In genomic region chr2:70978388-70979357, GRCh38 we compare ENCODE assay signal across 8 cellular contexts. TPM values are rescaled to one million over a fixed set of nuclear protein-coding genes. Genes with fewer than 3 reads are reported as not detected.
DNase-seq lines count a peak whose midpoint lies in the region; ATAC-seq and TF ChIP-seq lines count a peak whose summit lies in the region.

A gene with protein sequence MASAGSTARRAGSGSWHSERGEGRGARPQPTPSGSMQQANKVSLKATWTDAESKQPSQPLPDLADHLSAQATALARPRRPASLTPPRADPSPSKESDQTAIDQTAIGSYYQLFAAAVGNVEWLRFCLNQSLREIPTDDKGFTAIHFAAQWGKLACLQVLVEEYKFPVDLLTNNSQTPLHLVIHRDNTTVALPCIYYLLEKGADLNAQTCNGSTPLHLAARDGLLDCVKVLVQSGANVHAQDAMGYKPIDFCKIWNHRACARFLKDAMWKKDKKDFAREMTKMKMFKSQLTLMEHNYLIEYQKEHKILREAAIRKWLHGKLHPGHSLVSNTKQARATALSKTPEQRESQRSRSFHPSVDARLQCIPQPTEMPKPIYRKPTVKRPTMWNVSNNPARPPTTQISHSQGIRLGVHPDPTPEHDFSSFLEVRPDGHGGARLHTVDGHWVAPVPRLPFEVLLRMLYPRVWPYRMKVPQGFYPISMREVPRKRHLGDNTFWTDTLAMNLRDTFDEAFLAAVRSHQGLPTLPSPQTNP (plus strand): TSS chr2:70978630. CDS start chr2:70978646, 16 bp downstream.

- H4K20me1 ChIP-seq in OCI-LY7 (ENCODE audit: insufficient read depth, low read length), result no peaks in the 10 kb centered on the region

- H3K27me3 Mint-ChIP-seq in activated CD4-positive, alpha-beta T cell treated with anti-CD3 and anti-CD28 coated beads for 36 hours, result no peaks in the 10 kb centered on the region

- no peak for TF ChIP-seq CTCF in OCI-LY7 (conservative IDR thresholded peaks at IDR 0.05; ENCODE audit: low read length)
- no peak for TF ChIP-seq CTCF in lower lobe of right lung (IDR thresholded peaks at IDR 0.05)
- TF ChIP-seq CTCF in tibial artery (IDR thresholded peaks at IDR 0.05), result peak in 1 of 2 experiments; percentile 10

- H3K9me2 ChIP-seq in OCI-LY7 (ENCODE audit: insufficient read depth, low read length), result no peaks in the 10 kb centered on the region

- intact Hi-C loops in activated CD4-positive, alpha-beta T cell treated with anti-CD3 and anti-CD28 coated beads for 36 hours (cut with DNase I, micrococcal nuclease), result loop anchor here in 1 of 2 experiments (5.0 kb wide), 1 partner anchor 89 kb away; the partner anchor contains the start of gene NAGK
- intact Hi-C loops in OCI-LY7 (cut with micrococcal nuclease; ENCODE audit: unreplicated experiment), result no loop called here
- intact Hi-C loops in lower lobe of right lung (cut with DNase I), result no loop called here
- intact Hi-C loops in tibial artery (cut with DNase I; ENCODE audit: low total_unique reads), result no loop called here

- H3K4me1 ChIP-seq in OCI-LY7 (ENCODE audit: insufficient read depth, low read length, poor library complexity, severe bottlenecking), result peaks cover 4% of the 10 kb centered on the region
- peaks cover 10% of the 10 kb centered on the region for H3K4me1 ChIP-seq in lower lobe of right lung
- H3K4me1 ChIP-seq in tibial artery, result peaks cover 0 to 24% (median 15%) of the 10 kb centered on the region in 4 donors

- peak; percentile 37 for DNase-seq in activated CD4-positive, alpha-beta T cell treated with anti-CD3 and anti-CD28 coated beads for 36 hours
- no peak for DNase-seq in activated CD4-positive, alpha-beta T cell treated with anti-CD3 and anti-CD28 coated beads, Interleukin-2, amount 50 U/mL, for 1 hour
- DNase-seq in OCI-LY7 (ENCODE audit: low spot score), result no peak
- peak; percentile 43 for DNase-seq in dermis blood vessel endothelial cell
- DNase-seq in lower lobe of right lung, result peak; percentile 60
- peak; percentile 51 to 74 for DNase-seq in tibial artery

- ATAC-seq in activated CD4-positive, alpha-beta T cell treated with anti-CD3 and anti-CD28 coated beads for 36 hours, result peak; percentile 35
- ATAC-seq in lower lobe of right lung (peak; percentile 78 to 80), GM21717 (IDR thresholded peaks at IDR 0.05; ENCODE audit: unreplicated experiment) (no peak), HG03565 (IDR thresholded peaks at IDR 0.05; ENCODE audit: unreplicated experiment) (no peak)

- H2AFZ ChIP-seq in OCI-LY7 (ENCODE audit: low read length), result no peak within 1 kb of the TSS; the same call in 1 of the 2 replicates

- no TSS peak for BruUV-seq in OCI-LY7 (replicated peaks; lab: Mats Ljungman, UMichigan)

- H3K4me3 ChIP-seq in OCI-LY7 (ENCODE audit: low read depth, low read length, poor library complexity, severe bottlenecking) (no peak within 1 kb of the TSS), lower lobe of right lung (peak within 1 kb of the TSS; percentile 70), tibial artery (peak within 1 kb of the TSS; percentile 54 to 63)

- peak within 1 kb of the TSS; percentile 66 for H3K4me2 ChIP-seq in OCI-LY7 (ENCODE audit: low read length)

- no peaks in the 10 kb centered on the region for H3K79me2 ChIP-seq in OCI-LY7 (ENCODE audit: insufficient read depth, low read depth, low read length)

- peaks cover 17% of the 10 kb centered on the region for H3K4me1 Mint-ChIP-seq in activated CD4-positive, alpha-beta T cell treated with anti-CD3 and anti-CD28 coated beads for 36 hours

- no peak within 1 kb of the TSS for H3K27ac ChIP-seq in OCI-LY7 (ENCODE audit: low read depth, low read length, poor library complexity, severe bottlenecking)
- peak within 1 kb of the TSS; percentile 91 for H3K27ac ChIP-seq in lower lobe of right lung
- peak within 1 kb of the TSS; percentile 89 to 90 for H3K27ac ChIP-seq in tibial artery

- H3K9me3 Mint-ChIP-seq in activated CD4-positive, alpha-beta T cell treated with anti-CD3 and anti-CD28 coated beads for 36 hours (ENCODE audit: low read depth), result no peaks in the 10 kb centered on the region

- H3K36me3 Mint-ChIP-seq in activated CD4-positive, alpha-beta T cell treated with anti-CD3 and anti-CD28 coated beads for 36 hours (ENCODE audit: low read depth), result peaks cover 3% of the 10 kb centered on the region

- CTCF ChIA-PET in activated CD4-positive, alpha-beta T cell treated with anti-CD3 and anti-CD28 coated beads for 36 hours (lab: Charles Lee), result interaction anchor here (0.6 to 5.0 kb wide), 4 partner anchors 8 to 107 kb away, joined by 3 to 33 read pairs (median 4); no protein-coding TSS in a partner anchor
- CTCF ChIA-PET in OCI-LY7 (lab: Charles Lee; ENCODE audit: unreplicated experiment), result no interaction called here

- H3K9me3 ChIP-seq in OCI-LY7 (ENCODE audit: low read length), result no peaks in the 10 kb centered on the region
- H3K9me3 ChIP-seq in lower lobe of right lung, result no peaks in the 10 kb centered on the region
- no peaks in the 10 kb centered on the region for H3K9me3 ChIP-seq in tibial artery

- peak within 1 kb of the TSS; percentile 54 for H3K4me3 Mint-ChIP-seq in activated CD4-positive, alpha-beta T cell treated with anti-CD3 and anti-CD28 coated beads for 36 hours

- no peaks in the 10 kb centered on the region for H3K36me3 ChIP-seq in OCI-LY7 (ENCODE audit: insufficient read depth, low read length)
- peaks cover 7% of the 10 kb centered on the region for H3K36me3 ChIP-seq in lower lobe of right lung
- peaks cover 0 to 24% (median 0%) of the 10 kb centered on the region in 3 donors for H3K36me3 ChIP-seq in tibial artery

- POLR2A ChIA-PET in activated CD4-positive, alpha-beta T cell treated with anti-CD3 and anti-CD28 coated beads for 36 hours (lab: Charles Lee), result no interaction called here
- POLR2A ChIA-PET in OCI-LY7 (lab: Charles Lee), result no interaction called here

- peak within 1 kb of the TSS; percentile 60 for H3K27ac Mint-ChIP-seq in activated CD4-positive, alpha-beta T cell treated with anti-CD3 and anti-CD28 coated beads for 36 hours

- no peaks in the 10 kb centered on the region for H3K27me3 ChIP-seq in lower lobe of right lung (ENCODE audit: low read depth)
- H3K27me3 ChIP-seq in tibial artery, result no peaks in the 10 kb centered on the region

RNA-seq across cellular contexts. Expression of the gene that starts here (rescaled TPM):
- total RNA-seq in activated CD4-positive, alpha-beta T cell treated with anti-CD3 and anti-CD28 coated beads for 36 hours, result under 1 TPM in 1 of 2 experiments, not detected in 1; 0.14 TPM
- total RNA-seq in OCI-LY7 (2014; rRNA removed; shearing (Covaris generic)), result not detected in 2 replicates
- not detected in 2 replicates for total RNA-seq in OCI-LY7 (2022)
- total RNA-seq in dermis blood vessel endothelial cell, result 0.51 and 0.74 TPM in 2 replicates
- total RNA-seq in lower lobe of right lung, result 1.1 TPM

Comparison
In these comparisons a context has a peak if more than half of its experiments do, and no peak if none do; other contexts are left out.
1. Peak in DNase-seq and ATAC-seq in activated CD4-positive, alpha-beta T cell treated with anti-CD3 and anti-CD28 coated beads for 36 hours; RNA of the gene not detected or under 1 TPM.
2. Peak in DNase-seq in dermis blood vessel endothelial cell; RNA of the gene not detected or under 1 TPM.
3. ATAC-seq: peak in lower lobe of right lung (2 of 2); none in GM21717 (single experiment) and HG03565 (single experiment).
4. DNase-seq: peak in lower lobe of right lung (single experiment) and tibial artery (2 of 2); none in activated CD4-positive, alpha-beta T cell treated with anti-CD3 and anti-CD28 coated beads, Interleukin-2, amount 50 U/mL, for 1 hour (single experiment) and OCI-LY7 (single experiment).